ENCODE assay signal across 2 cellular contexts in the genomic region with DNA sequence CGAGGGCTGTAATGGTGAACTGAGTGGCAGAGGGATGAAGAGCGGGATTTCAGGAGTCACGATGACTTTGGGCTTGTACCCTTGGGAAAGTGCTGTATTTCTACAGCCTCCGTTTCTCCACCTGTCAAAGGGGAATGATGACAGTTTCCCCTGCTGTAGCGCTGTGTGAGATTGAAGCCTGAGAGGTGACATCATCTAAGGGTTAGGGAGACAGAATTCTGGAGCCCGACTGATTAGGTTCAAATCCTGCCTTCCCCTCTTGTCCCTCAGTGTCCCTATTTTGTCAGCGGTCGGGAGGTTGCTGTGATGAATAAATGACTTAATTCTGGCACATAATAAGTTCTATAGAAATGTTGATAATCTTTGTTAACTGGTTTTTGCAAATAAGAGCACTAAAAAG.
TF ChIP-seq lines count a peak whose summit lies in the region.

No MANE protein-coding gene starts in this region.

TF ChIP-seq in A549, 52 proteins besides CTCF, POLR2A, EP300 and RAD21:
- TF ChIP-seq HOXB5 (CRISPR knock-in tag; IDR thresholded peaks at IDR 0.05) (no peak), NPAS2 (CRISPR knock-in tag; IDR thresholded peaks at IDR 0.05; ENCODE audit: borderline replicate concordance) (no peak), TFCP2L1 (CRISPR knock-in tag; IDR thresholded peaks at IDR 0.05) (no peak)
- TF ChIP-seq, protein P1, sequence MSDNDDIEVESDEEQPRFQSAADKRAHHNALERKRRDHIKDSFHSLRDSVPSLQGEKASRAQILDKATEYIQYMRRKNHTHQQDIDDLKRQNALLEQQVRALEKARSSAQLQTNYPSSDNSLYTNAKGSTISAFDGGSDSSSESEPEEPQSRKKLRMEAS (IDR thresholded peaks at IDR 0.05), result no peak

TF ChIP-seq in IMR-90, 13 proteins besides CTCF, POLR2A, EP300 and RAD21:
- TF ChIP-seq SMC3 (IDR thresholded peaks at IDR 0.05; ENCODE audit: low read depth, low read length) (no peak), CHD1 (IDR thresholded peaks at IDR 0.05; ENCODE audit: low read depth, low read length) (no peak), MXI1 (IDR thresholded peaks at IDR 0.05; ENCODE audit: borderline replicate concordance, low read depth, low read length) (no peak), MAZ (IDR thresholded peaks at IDR 0.05; ENCODE audit: borderline replicate concordance, low read depth, low read length) (no peak), NFE2L2 (IDR thresholded peaks at IDR 0.05; ENCODE audit: low read depth, low read length) (no peak), MAFK (IDR thresholded peaks at IDR 0.05; ENCODE audit: low read depth, low read length) (no peak), FOS (IDR thresholded peaks at IDR 0.05; ENCODE audit: low read depth, low read length) (no peak), RFX5 (IDR thresholded peaks at IDR 0.05; ENCODE audit: low read depth, low read length) (no peak), CEBPB (IDR thresholded peaks at IDR 0.05; ENCODE audit: low read depth, low read length) (no peak), BHLHE40 (IDR thresholded peaks at IDR 0.05; ENCODE audit: low read depth, low read length) (no peak), RCOR1 (IDR thresholded peaks at IDR 0.05; ENCODE audit: insufficient replicate concordance, low read length) (no peak), USF2 (IDR thresholded peaks at IDR 0.05; ENCODE audit: low read depth, low read length) (no peak)
- TF ChIP-seq, protein P2, sequence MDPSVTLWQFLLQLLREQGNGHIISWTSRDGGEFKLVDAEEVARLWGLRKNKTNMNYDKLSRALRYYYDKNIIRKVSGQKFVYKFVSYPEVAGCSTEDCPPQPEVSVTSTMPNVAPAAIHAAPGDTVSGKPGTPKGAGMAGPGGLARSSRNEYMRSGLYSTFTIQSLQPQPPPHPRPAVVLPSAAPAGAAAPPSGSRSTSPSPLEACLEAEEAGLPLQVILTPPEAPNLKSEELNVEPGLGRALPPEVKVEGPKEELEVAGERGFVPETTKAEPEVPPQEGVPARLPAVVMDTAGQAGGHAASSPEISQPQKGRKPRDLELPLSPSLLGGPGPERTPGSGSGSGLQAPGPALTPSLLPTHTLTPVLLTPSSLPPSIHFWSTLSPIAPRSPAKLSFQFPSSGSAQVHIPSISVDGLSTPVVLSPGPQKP (IDR thresholded peaks at IDR 0.05; ENCODE audit: borderline replicate concordance, low read depth, low read length), result no peak
TF ChIP-seq in IMR-90: peak in this region for 0.
